ENCODE assay signal across 8 cellular contexts in genomic region chr11:62669420-62670161, GRCh38. TPM values are rescaled to one million over a fixed set of nuclear protein-coding genes. Genes with fewer than 3 reads are reported as not detected.
A peak's percentile ranks its signal among the peaks of the same experiment; 100 is the strongest.
DNase-seq lines count a peak whose midpoint lies in the region; ATAC-seq and TF ChIP-seq lines count a peak whose summit lies in the region.

No MANE protein-coding gene starts in this region.

- H3K4me3 Mint-ChIP-seq in CD4-positive, alpha-beta T cell, result peak overlapping the region; percentile 91
- no peak overlapping the region; the same call in 1 of the 2 replicates for H3K4me3 Mint-ChIP-seq in HFFc6
- peak overlapping the region; percentile 91 for H3K4me3 Mint-ChIP-seq in activated CD4-positive, alpha-beta memory T cell treated with anti-CD3 and anti-CD28 coated beads, Interleukin-2, amount 10 ng/mL, durations not matched to agents 7 days and 5 days

- TF ChIP-seq POLR2A in ovary (IDR thresholded peaks at IDR 0.05) (no peak), esophagus squamous epithelium (IDR thresholded peaks at IDR 0.05) (no peak)

- peaks cover 39% of the 10 kb centered on the region for H3K36me3 Mint-ChIP-seq in CD4-positive, alpha-beta T cell (ENCODE audit: low read depth)
- H3K36me3 Mint-ChIP-seq in HFFc6 (ENCODE audit: low read depth), result peaks cover 33% of the 10 kb centered on the region
- peaks cover 57% of the 10 kb centered on the region for H3K36me3 Mint-ChIP-seq in activated CD4-positive, alpha-beta memory T cell treated with anti-CD3 and anti-CD28 coated beads, Interleukin-2, amount 10 ng/mL, durations not matched to agents 7 days and 5 days (ENCODE audit: low read depth)

- TF ChIP-seq CTCF in CD4-positive, alpha-beta T cell (IDR thresholded peaks at IDR 0.05), result no peak
- no peak for TF ChIP-seq CTCF in HFFc6 (IDR thresholded peaks at IDR 0.05)
- TF ChIP-seq CTCF in coronary artery (IDR thresholded peaks at IDR 0.05), result no peak
- TF ChIP-seq CTCF in ovary (IDR thresholded peaks at IDR 0.05), result no peak
- TF ChIP-seq CTCF in esophagus squamous epithelium (IDR thresholded peaks at IDR 0.05), result no peak

- H3K4me1 Mint-ChIP-seq in CD4-positive, alpha-beta T cell (ENCODE audit: low read depth), result peaks cover 51% of the 10 kb centered on the region
- H3K4me1 Mint-ChIP-seq in HFFc6 (ENCODE audit: low read depth), result peaks cover 50% of the 10 kb centered on the region
- H3K4me1 Mint-ChIP-seq in activated CD4-positive, alpha-beta memory T cell treated with anti-CD3 and anti-CD28 coated beads, Interleukin-2, amount 10 ng/mL, durations not matched to agents 7 days and 5 days, result peaks cover 66% of the 10 kb centered on the region

- CTCF ChIA-PET in CD4-positive, alpha-beta T cell (lab: Charles Lee), result interaction anchor here (0.6 to 1.1 kb wide), 2 partner anchors 47 to 245 kb away, joined by 3 read pairs; no protein-coding TSS in a partner anchor
- CTCF ChIA-PET in activated CD4-positive, alpha-beta memory T cell treated with anti-CD3 and anti-CD28 coated beads, Interleukin-2, amount 10 ng/mL, durations not matched to agents 7 days and 5 days (lab: Charles Lee), result no interaction called here

- intact Hi-C loops in CD4-positive, alpha-beta T cell (cut with DNase I, micrococcal nuclease), result loop anchor here (2.0 to 10.0 kb wide), 5 partner anchors 17 to 875 kb away; partner anchors contain the start of genes BSCL2 (in 2 of the 2), GNG3 (in 2 of the 2), INTS5 (in 2 of the 2) and TUT1 (in 2 of the 2)
- intact Hi-C loops in ovary (cut with DNase I) (loop anchor here in 2 of 4 donors (5.0 to 10.0 kb wide), 2 partner anchors 58 to 275 kb away; partner anchors contain the start of genes HNRNPUL2 (in 1 of the 2) and TTC9C (in 1 of the 2)), esophagus squamous epithelium (cut with DNase I) (loop anchor here (5.0 kb wide), 1 partner anchor 72 kb away; no protein-coding TSS in a partner anchor)

- POLR2A ChIA-PET in CD4-positive, alpha-beta T cell (lab: Charles Lee), result interaction anchor here (0.7 to 6.4 kb wide), 10 partner anchors 16 to 171 kb away, joined by 3 to 94 read pairs (median 16); partner anchors contain the start of genes EEF1G, HNRNPUL2, INTS5 and MTA2
- POLR2A ChIA-PET in activated CD4-positive, alpha-beta memory T cell treated with anti-CD3 and anti-CD28 coated beads, Interleukin-2, amount 10 ng/mL, durations not matched to agents 7 days and 5 days (lab: Charles Lee), result interaction anchor here (1.1 to 9.6 kb wide), 13 partner anchors 9 to 186 kb away, joined by 3 to 192 read pairs (median 32); partner anchors contain the start of genes BSCL2, EEF1G, GANAB and GNG3

- H3K27ac Mint-ChIP-seq in CD4-positive, alpha-beta T cell, result peak overlapping the region; percentile 87
- peak overlapping the region; percentile 59 for H3K27ac Mint-ChIP-seq in HFFc6
- peak overlapping the region; percentile 91 for H3K27ac Mint-ChIP-seq in activated CD4-positive, alpha-beta memory T cell treated with anti-CD3 and anti-CD28 coated beads, Interleukin-2, amount 10 ng/mL, durations not matched to agents 7 days and 5 days

- no peak overlapping the region for H3K27ac ChIP-seq in CD4-positive, alpha-beta T cell (ENCODE audit: low read depth, low read length)
- H3K27ac ChIP-seq in mesodermal cell (ENCODE audit: low read depth, low read length, severe bottlenecking) (peak overlapping the region; percentile 10), coronary artery (no peak overlapping the region), ovary (no peak overlapping the region), esophagus squamous epithelium (peak overlapping the region in 2 of 4 donors; percentile 22 to 95)

- no peaks in the 10 kb centered on the region for H3K9me3 Mint-ChIP-seq in CD4-positive, alpha-beta T cell
- peaks cover 5% of the 10 kb centered on the region; the same call in 1 of the 2 replicates for H3K9me3 Mint-ChIP-seq in HFFc6
- no peaks in the 10 kb centered on the region for H3K9me3 Mint-ChIP-seq in activated CD4-positive, alpha-beta memory T cell treated with anti-CD3 and anti-CD28 coated beads, Interleukin-2, amount 10 ng/mL, durations not matched to agents 7 days and 5 days

- no peak for DNase-seq in CD4-positive, alpha-beta T cell
- DNase-seq in HFFc6 (no peak), coronary artery (ENCODE audit: low spot score) (no peak), ovary (no peak), NCI-H1092 (lab: John Stamatoyannopoulos, UW) (no peak), esophagus squamous epithelium (lab: John Stamatoyannopoulos, UW) (no peak)
- DNase-seq in activated CD4-positive, alpha-beta memory T cell treated with anti-CD3 and anti-CD28 coated beads, Interleukin-2, amount 10 ng/mL, durations not matched to agents 7 days and 5 days, result no peak

- no peak for TF ChIP-seq EP300 in ovary (IDR thresholded peaks at IDR 0.05)

- H3K27me3 Mint-ChIP-seq in CD4-positive, alpha-beta T cell, result no peaks in the 10 kb centered on the region
- peaks cover 10% of the 10 kb centered on the region for H3K27me3 Mint-ChIP-seq in HFFc6 (ENCODE audit: insufficient read depth)
- H3K27me3 Mint-ChIP-seq in activated CD4-positive, alpha-beta memory T cell treated with anti-CD3 and anti-CD28 coated beads, Interleukin-2, amount 10 ng/mL, durations not matched to agents 7 days and 5 days, result no peaks in the 10 kb centered on the region

- H3K4me1 ChIP-seq in mesodermal cell (ENCODE audit: control insufficient read depth, insufficient read depth, low read length, poor library complexity, severe bottlenecking) (peaks cover 9% of the 10 kb centered on the region), ovary (ENCODE audit: insufficient read depth) (peaks cover 16% of the 10 kb centered on the region), esophagus squamous epithelium (peaks cover 34 to 78% (median 44%) of the 10 kb centered on the region in 3 donors)

- H3K4me3 ChIP-seq in mesodermal cell (ENCODE audit: extremely low read depth, insufficient read depth, low read length, poor library complexity, severe bottlenecking) (no peak overlapping the region), coronary artery (no peak overlapping the region), ovary (no peak overlapping the region), esophagus squamous epithelium (no peak overlapping the region)

- H3K27me3 ChIP-seq in CD4-positive, alpha-beta T cell (ENCODE audit: control insufficient read depth, insufficient read depth, low read length), result no peaks in the 10 kb centered on the region
- H3K27me3 ChIP-seq in ovary (no peaks in the 10 kb centered on the region), esophagus squamous epithelium (no peaks in the 10 kb centered on the region)

- WGBS in mesodermal cell (ENCODE audit: insufficient coverage in 2 of 2), 2 experiments, result 93% methylated on average over 2 to 3 of the region's 4 CpGs
- WGBS in ovary, 3 donors, result 58 to 75% (median 66%) methylated on average over 4 of the region's 4 CpGs
- 55 to 72% methylated on average over 3 to 4 of the region's 4 CpGs for WGBS in esophagus squamous epithelium, 2 donors

- H3K36me3 ChIP-seq in mesodermal cell (ENCODE audit: control insufficient read depth, insufficient read depth, low read length), result peaks cover 43% of the 10 kb centered on the region
- H3K36me3 ChIP-seq in ovary, result no peaks in the 10 kb centered on the region
- H3K36me3 ChIP-seq in esophagus squamous epithelium, result peaks cover 0 to 37% (median 5%) of the 10 kb centered on the region in 3 donors

- ATAC-seq in CD4-positive, alpha-beta T cell (ENCODE audit: poor library complexity), result no peak

- no peaks in the 10 kb centered on the region for H3K9me3 ChIP-seq in CD4-positive, alpha-beta T cell (ENCODE audit: control insufficient read depth, low read length)
- H3K9me3 ChIP-seq in mesodermal cell (ENCODE audit: control insufficient read depth, low read length), result no peaks in the 10 kb centered on the region
- no peaks in the 10 kb centered on the region for H3K9me3 ChIP-seq in ovary
- no peaks in the 10 kb centered on the region for H3K9me3 ChIP-seq in esophagus squamous epithelium

RNA-seq across cellular contexts. Expression of gene UQCC3, which starts 1.9 kb away (rescaled TPM):
- 1 to 10 TPM; 1.5 to 2.3 TPM for total RNA-seq in CD4-positive, alpha-beta T cell
- total RNA-seq in HFFc6 (2021; fragmentation: NEBNext Ultra II Directional; extraction: Animal tissue kit (Norgen Biotek cat#: 25700)), result 10 to 100 TPM in 5 of 6 experiments, 1 to 10 TPM in 1; 9.8 to 14.2 (median 11.3) TPM
- total RNA-seq in activated CD4-positive, alpha-beta memory T cell treated with anti-CD3 and anti-CD28 coated beads, Interleukin-2, amount 10 ng/mL, durations not matched to agents 7 days and 5 days, result 1 to 10 TPM; 7.9 to 8.2 TPM
- 8.3 TPM for polyA plus RNA-seq in mesodermal cell (2013, experiment 1 of 2)
- 7.2 TPM for polyA plus RNA-seq in mesodermal cell (2013, experiment 2 of 2)
- 10 to 100 TPM in 2 of 7 donors, 1 to 10 TPM in 5; 7.1 to 13.7 (median 8.9) TPM for total RNA-seq in ovary
- polyA plus RNA-seq in ovary, result 1 to 10 TPM; 1.6 to 9.6 TPM
- 10 to 100 TPM; 10.5 to 17.2 (median 12.2) TPM for total RNA-seq in esophagus squamous epithelium

RNA-seq across cellular contexts. Expression of gene LBHD1, which starts 2.5 kb away (rescaled TPM):
- total RNA-seq in CD4-positive, alpha-beta T cell, result 10 to 100 TPM; 10.4 to 10.5 TPM
- 1 to 10 TPM; 2.8 to 4.5 (median 3.7) TPM for total RNA-seq in HFFc6 (2021; fragmentation: NEBNext Ultra II Directional; extraction: Animal tissue kit (Norgen Biotek cat#: 25700))
- total RNA-seq in activated CD4-positive, alpha-beta memory T cell treated with anti-CD3 and anti-CD28 coated beads, Interleukin-2, amount 10 ng/mL, durations not matched to agents 7 days and 5 days, result 10 to 100 TPM; 17.2 to 18.3 TPM
- 5.1 TPM for polyA plus RNA-seq in mesodermal cell (2013, experiment 1 of 2)
- polyA plus RNA-seq in mesodermal cell (2013, experiment 2 of 2), result 3.6 TPM
- total RNA-seq in ovary (1 to 10 TPM; 2.4 to 6.0 (median 4.6) TPM), esophagus squamous epithelium (1 to 10 TPM; 1.8 to 3.6 (median 2.5) TPM)
- polyA plus RNA-seq in ovary, result 1 to 10 TPM; 2.6 to 5.3 TPM

RNA-seq across cellular contexts. Expression of gene CSKMT, which starts 4.5 kb away (rescaled TPM):
- 10 to 100 TPM; 17.8 to 18.8 TPM for total RNA-seq in CD4-positive, alpha-beta T cell
- total RNA-seq in HFFc6 (2021; fragmentation: NEBNext Ultra II Directional; extraction: Animal tissue kit (Norgen Biotek cat#: 25700)), result 10 to 100 TPM; 12.3 to 23.6 (median 17.2) TPM
- 10 to 100 TPM; 16.6 to 18.3 TPM for total RNA-seq in activated CD4-positive, alpha-beta memory T cell treated with anti-CD3 and anti-CD28 coated beads, Interleukin-2, amount 10 ng/mL, durations not matched to agents 7 days and 5 days
- polyA plus RNA-seq in mesodermal cell (2013, experiment 1 of 2), result 92.9 TPM
- polyA plus RNA-seq in mesodermal cell (2013, experiment 2 of 2), result 136 TPM
- 10 to 100 TPM; 14.2 to 31.5 (median 21.7) TPM for total RNA-seq in ovary
- polyA plus RNA-seq in ovary, result 10 to 100 TPM in 1 of 2 donors, 1 to 10 TPM in 1; 3.6 to 16.9 TPM
- 10 to 100 TPM in 2 of 4 donors, 1 to 10 TPM in 2; 1.1 to 10.5 (median 7.0) TPM for total RNA-seq in esophagus squamous epithelium

RNA-seq across cellular contexts. Expression of gene C11orf98, which starts 4.6 kb away (rescaled TPM):
- 10 to 100 TPM; 14.3 to 18.5 TPM for total RNA-seq in CD4-positive, alpha-beta T cell
- total RNA-seq in HFFc6 (2021; fragmentation: NEBNext Ultra II Directional; extraction: Animal tissue kit (Norgen Biotek cat#: 25700)), result 10 to 100 TPM; 56.1 to 74.6 (median 64.8) TPM
- 10 to 100 TPM; 88.4 to 93.5 TPM for total RNA-seq in activated CD4-positive, alpha-beta memory T cell treated with anti-CD3 and anti-CD28 coated beads, Interleukin-2, amount 10 ng/mL, durations not matched to agents 7 days and 5 days
- polyA plus RNA-seq in mesodermal cell (2013, experiment 1 of 2), result 102 TPM
- polyA plus RNA-seq in mesodermal cell (2013, experiment 2 of 2), result 96.4 TPM
- 10 to 100 TPM; 24.2 to 62.3 (median 35.1) TPM for total RNA-seq in ovary
- polyA plus RNA-seq in ovary, result 10 to 100 TPM; 50.8 to 55.5 TPM
- 10 to 100 TPM; 36.0 to 53.4 (median 43.6) TPM for total RNA-seq in esophagus squamous epithelium

RNA-seq across cellular contexts. Expression of gene UBXN1, which starts 9.3 kb away (rescaled TPM):
- 100 to 1,000 TPM; 196 to 222 TPM for total RNA-seq in CD4-positive, alpha-beta T cell
- total RNA-seq in HFFc6 (2021; fragmentation: NEBNext Ultra II Directional; extraction: Animal tissue kit (Norgen Biotek cat#: 25700)), result 100 to 1,000 TPM in 3 of 6 experiments, 10 to 100 TPM in 3; 85.2 to 114 (median 96.5) TPM
- total RNA-seq in activated CD4-positive, alpha-beta memory T cell treated with anti-CD3 and anti-CD28 coated beads, Interleukin-2, amount 10 ng/mL, durations not matched to agents 7 days and 5 days, result 100 to 1,000 TPM; 135 to 139 TPM
- polyA plus RNA-seq in mesodermal cell (2013, experiment 1 of 2), result 109 TPM
- polyA plus RNA-seq in mesodermal cell (2013, experiment 2 of 2), result 101 TPM
- 100 to 1,000 TPM; 106 to 239 (median 170) TPM for total RNA-seq in ovary
- polyA plus RNA-seq in ovary, result 100 to 1,000 TPM in 1 of 2 donors, 10 to 100 TPM in 1; 97.6 to 284 TPM
- total RNA-seq in esophagus squamous epithelium, result 100 to 1,000 TPM in 1 of 4 donors, 10 to 100 TPM in 3; 67.3 to 148 (median 86.1) TPM
